1 cellular context compared by ENCODE assay signal in genomic region chr2:161238559-161239415, GRCh38.
A peak's percentile ranks its signal among the peaks of the same experiment; 100 is the strongest.
TF ChIP-seq lines count a peak whose summit lies in the region.

No MANE protein-coding gene starts in this region.

TF ChIP-seq in HepG2, 621 proteins besides CTCF, POLR2A, EP300 and RAD21 (continued from another document):
- TF ChIP-seq CEBPZ (IDR thresholded peaks at IDR 0.05; ENCODE audit: low read length) (no peak), ZNF713 (CRISPR knock-in tag; IDR thresholded peaks at IDR 0.05) (no peak), RXRB (CRISPR knock-in tag; IDR thresholded peaks at IDR 0.05; ENCODE audit: borderline replicate concordance) (no peak), ZNF83 (CRISPR knock-in tag; IDR thresholded peaks at IDR 0.05; ENCODE audit: borderline replicate concordance) (0 out of 2 replicates have a peak, but pooled peaks have one; percentile 45), ZNF263 (CRISPR knock-in tag; IDR thresholded peaks at IDR 0.05) (peak; percentile 99), POLR2AphosphoS2 (IDR thresholded peaks at IDR 0.05; ENCODE audit: low read depth, low read length) (no peak), ZNF746 (CRISPR knock-in tag; IDR thresholded peaks at IDR 0.05) (peak; percentile 93), PAX8 (CRISPR knock-in tag; IDR thresholded peaks at IDR 0.05; ENCODE audit: borderline replicate concordance) (no peak), SPEN (CRISPR knock-in tag; IDR thresholded peaks at IDR 0.05; ENCODE audit: low read depth) (peak; percentile 41), GRHL1 (CRISPR knock-in tag; conservative IDR thresholded peaks at IDR 0.05) (no peak), TBX2 (CRISPR knock-in tag; IDR thresholded peaks at IDR 0.05; ENCODE audit: borderline replicate concordance) (peak; percentile 44; the same call in 1 of the 2 replicates), FOXO1 (CRISPR knock-in tag; IDR thresholded peaks at IDR 0.05) (no peak), NKX3-1 (CRISPR knock-in tag; IDR thresholded peaks at IDR 0.05) (no peak), GABPB1 (CRISPR knock-in tag; IDR thresholded peaks at IDR 0.05) (peak; percentile 47; the same call in 1 of the 2 replicates), CBFB (CRISPR knock-in tag; IDR thresholded peaks at IDR 0.05) (no peak), HOXD1 (CRISPR knock-in tag; IDR thresholded peaks at IDR 0.05) (no peak), ARHGAP35 (CRISPR knock-in tag; IDR thresholded peaks at IDR 0.05; ENCODE audit: borderline replicate concordance) (no peak), ETV5 (CRISPR knock-in tag; IDR thresholded peaks at IDR 0.05; ENCODE audit: borderline replicate concordance) (peak; percentile 19; the same call in 1 of the 2 replicates), ZNF687 (CRISPR knock-in tag; IDR thresholded peaks at IDR 0.05) (peak; percentile 82), ZNF691 (CRISPR knock-in tag; IDR thresholded peaks at IDR 0.05; ENCODE audit: borderline replicate concordance, low read depth) (no peak), ZBTB4 (CRISPR knock-in tag; IDR thresholded peaks at IDR 0.05; ENCODE audit: borderline replicate concordance) (no peak)
- TF ChIP-seq, protein P1, sequence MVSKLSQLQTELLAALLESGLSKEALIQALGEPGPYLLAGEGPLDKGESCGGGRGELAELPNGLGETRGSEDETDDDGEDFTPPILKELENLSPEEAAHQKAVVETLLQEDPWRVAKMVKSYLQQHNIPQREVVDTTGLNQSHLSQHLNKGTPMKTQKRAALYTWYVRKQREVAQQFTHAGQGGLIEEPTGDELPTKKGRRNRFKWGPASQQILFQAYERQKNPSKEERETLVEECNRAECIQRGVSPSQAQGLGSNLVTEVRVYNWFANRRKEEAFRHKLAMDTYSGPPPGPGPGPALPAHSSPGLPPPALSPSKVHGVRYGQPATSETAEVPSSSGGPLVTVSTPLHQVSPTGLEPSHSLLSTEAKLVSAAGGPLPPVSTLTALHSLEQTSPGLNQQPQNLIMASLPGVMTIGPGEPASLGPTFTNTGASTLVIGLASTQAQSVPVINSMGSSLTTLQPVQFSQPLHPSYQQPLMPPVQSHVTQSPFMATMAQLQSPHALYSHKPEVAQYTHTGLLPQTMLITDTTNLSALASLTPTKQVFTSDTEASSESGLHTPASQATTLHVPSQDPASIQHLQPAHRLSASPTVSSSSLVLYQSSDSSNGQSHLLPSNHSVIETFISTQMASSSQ (IDR thresholded peaks at IDR 0.05; ENCODE audit: low read depth): no peak
- TF ChIP-seq, protein P1 (CRISPR knock-in tag; IDR thresholded peaks at IDR 0.05; ENCODE audit: borderline replicate concordance): no peak
- TF ChIP-seq, protein P2, sequence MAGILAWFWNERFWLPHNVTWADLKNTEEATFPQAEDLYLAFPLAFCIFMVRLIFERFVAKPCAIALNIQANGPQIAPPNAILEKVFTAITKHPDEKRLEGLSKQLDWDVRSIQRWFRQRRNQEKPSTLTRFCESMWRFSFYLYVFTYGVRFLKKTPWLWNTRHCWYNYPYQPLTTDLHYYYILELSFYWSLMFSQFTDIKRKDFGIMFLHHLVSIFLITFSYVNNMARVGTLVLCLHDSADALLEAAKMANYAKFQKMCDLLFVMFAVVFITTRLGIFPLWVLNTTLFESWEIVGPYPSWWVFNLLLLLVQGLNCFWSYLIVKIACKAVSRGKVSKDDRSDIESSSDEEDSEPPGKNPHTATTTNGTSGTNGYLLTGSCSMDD (CRISPR knock-in tag; IDR thresholded peaks at IDR 0.05): no peak
- TF ChIP-seq, protein P3, sequence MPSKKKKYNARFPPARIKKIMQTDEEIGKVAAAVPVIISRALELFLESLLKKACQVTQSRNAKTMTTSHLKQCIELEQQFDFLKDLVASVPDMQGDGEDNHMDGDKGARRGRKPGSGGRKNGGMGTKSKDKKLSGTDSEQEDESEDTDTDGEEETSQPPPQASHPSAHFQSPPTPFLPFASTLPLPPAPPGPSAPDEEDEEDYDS (CRISPR knock-in tag; IDR thresholded peaks at IDR 0.05): no peak
TF ChIP-seq in HepG2: peak in this region for 50.
